Comparison of ENCODE assay signal across 1 cellular context in genomic region chr20:41693136-41693979, GRCh38.
TF ChIP-seq lines count a peak whose summit lies in the region.

No MANE protein-coding gene starts in this region.

TF ChIP-seq in HepG2, 621 proteins besides CTCF, POLR2A, EP300 and RAD21 (continued from another document and continues in another):
- TF ChIP-seq ARID3A (IDR thresholded peaks at IDR 0.05; ENCODE audit: low read depth, low read length) = peak; percentile 99
- TF ChIP-seq ZNF354B (CRISPR knock-in tag; IDR thresholded peaks at IDR 0.05) = no peak
- no peak for TF ChIP-seq RCOR2 (CRISPR knock-in tag; IDR thresholded peaks at IDR 0.05)
- peak; percentile 88; the same call in 1 of the 2 replicates for TF ChIP-seq ZNF329 (CRISPR knock-in tag; IDR thresholded peaks at IDR 0.05; ENCODE audit: low read depth)
- TF ChIP-seq KIAA2018 (CRISPR knock-in tag; IDR thresholded peaks at IDR 0.05; ENCODE audit: borderline replicate concordance) = peak; percentile 97; the same call in 1 of the 2 replicates
- peak; percentile 91 for TF ChIP-seq ZNF225 (CRISPR knock-in tag; IDR thresholded peaks at IDR 0.05)
- TF ChIP-seq ELF3 (CRISPR knock-in tag; IDR thresholded peaks at IDR 0.05) = peak; percentile 91
- no peak for TF ChIP-seq PTBP1 (IDR thresholded peaks at IDR 0.05; ENCODE audit: low read depth, low read length, poor library complexity, severe bottlenecking)
- peak; percentile 100 for TF ChIP-seq CBX1 (IDR thresholded peaks at IDR 0.05; ENCODE audit: low read depth)
- peak; percentile 70 for TF ChIP-seq ZNF275 (CRISPR knock-in tag; IDR thresholded peaks at IDR 0.05; ENCODE audit: borderline replicate concordance)
- peak; percentile 94 for TF ChIP-seq RFXAP (CRISPR knock-in tag; IDR thresholded peaks at IDR 0.05; ENCODE audit: borderline replicate concordance)
- TF ChIP-seq ZBTB21 (CRISPR knock-in tag; IDR thresholded peaks at IDR 0.05) = peak; percentile 80
- TF ChIP-seq ZBTB20 (CRISPR knock-in tag; IDR thresholded peaks at IDR 0.05; ENCODE audit: borderline replicate concordance, low read depth) = peak; percentile 95
- TF ChIP-seq MLXIP (CRISPR knock-in tag; IDR thresholded peaks at IDR 0.05; ENCODE audit: borderline replicate concordance) = no peak
- no peak for TF ChIP-seq BATF2 (CRISPR knock-in tag; IDR thresholded peaks at IDR 0.05)
- 0 out of 2 replicates have a peak, but pooled peaks have one; percentile 63 for TF ChIP-seq SNAPC4 (CRISPR knock-in tag; IDR thresholded peaks at IDR 0.05)
- TF ChIP-seq XRCC5 (optimal IDR thresholded peaks at IDR 0.05; ENCODE audit: low read length) = peak; percentile 100
- TF ChIP-seq ZNF614 (CRISPR knock-in tag; IDR thresholded peaks at IDR 0.05; ENCODE audit: borderline replicate concordance) = peak; percentile 99
- TF ChIP-seq ZFY (CRISPR knock-in tag; IDR thresholded peaks at IDR 0.05) = peak; percentile 63
- peak; percentile 98 for TF ChIP-seq KDM3A (CRISPR knock-in tag; IDR thresholded peaks at IDR 0.05; ENCODE audit: low read depth)
- TF ChIP-seq NCOA5 (CRISPR knock-in tag; IDR thresholded peaks at IDR 0.05) = no peak
- TF ChIP-seq ZNF503 (CRISPR knock-in tag; IDR thresholded peaks at IDR 0.05) = peak; percentile 90; the same call in 1 of the 2 replicates
- peak; percentile 98 for TF ChIP-seq ZNF639 (CRISPR knock-in tag; conservative IDR thresholded peaks at IDR 0.05)
- TF ChIP-seq GTF2F1 (IDR thresholded peaks at IDR 0.05; ENCODE audit: low read length) = peak; percentile 74; the same call in 1 of the 2 replicates
- peak; percentile 94 for TF ChIP-seq HDAC1 (CRISPR knock-in tag; IDR thresholded peaks at IDR 0.05)
- peak; percentile 98 for TF ChIP-seq ZNF124 (CRISPR knock-in tag; IDR thresholded peaks at IDR 0.05)
